In the genomic region with DNA sequence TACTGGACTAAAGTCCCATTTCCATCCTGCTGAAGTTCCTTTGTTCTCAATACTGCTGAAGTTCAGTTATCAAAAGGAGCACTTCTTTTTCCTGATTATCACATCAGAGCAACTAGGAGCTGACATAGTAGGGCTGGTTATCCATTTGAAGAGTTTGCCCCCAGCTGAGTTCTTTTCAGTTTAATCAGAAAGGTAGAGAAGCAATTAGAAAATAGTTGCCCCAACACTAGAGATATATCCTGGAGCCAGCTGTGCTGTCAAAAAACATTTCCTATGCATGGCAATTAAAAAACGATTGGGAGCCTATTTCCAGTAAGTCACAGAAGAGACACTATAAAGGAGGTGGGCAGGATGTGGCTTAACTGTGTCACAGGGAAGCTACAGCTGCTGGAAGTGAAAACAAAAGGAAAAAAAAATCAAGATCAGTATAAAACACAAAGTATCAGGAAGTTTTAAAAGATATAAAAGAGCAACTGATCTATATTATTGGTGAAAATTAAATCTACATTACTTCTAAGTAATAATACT, we compare ENCODE assay signal across 2 cellular contexts.
TF ChIP-seq lines count a peak whose summit lies in the region.

No MANE protein-coding gene starts in this region.

TF ChIP-seq in WTC11, 78 proteins besides CTCF, POLR2A, EP300 and RAD21 (continued from another document):
- TF ChIP-seq USF1 (CRISPR knock-in tag; IDR thresholded peaks at IDR 0.05) = no peak
- TF ChIP-seq, protein P1, sequence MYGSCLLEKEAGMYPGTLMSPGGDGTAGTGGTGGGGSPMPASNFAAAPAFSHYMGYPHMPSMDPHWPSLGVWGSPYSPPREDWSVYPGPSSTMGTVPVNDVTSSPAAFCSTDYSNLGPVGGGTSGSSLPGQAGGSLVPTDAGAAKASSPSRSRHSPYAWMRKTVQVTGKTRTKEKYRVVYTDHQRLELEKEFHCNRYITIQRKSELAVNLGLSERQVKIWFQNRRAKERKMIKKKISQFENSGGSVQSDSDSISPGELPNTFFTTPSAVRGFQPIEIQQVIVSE (CRISPR knock-in tag; IDR thresholded peaks at IDR 0.05; ENCODE audit: borderline replicate concordance) = no peak
- TF ChIP-seq HMGA2 (CRISPR knock-in tag; IDR thresholded peaks at IDR 0.05) = no peak
- no peak for TF ChIP-seq ELF4 (CRISPR knock-in tag; IDR thresholded peaks at IDR 0.05; ENCODE audit: low read depth)
- no peak for TF ChIP-seq ZNF416 (CRISPR knock-in tag; IDR thresholded peaks at IDR 0.05)
- TF ChIP-seq, protein P2, sequence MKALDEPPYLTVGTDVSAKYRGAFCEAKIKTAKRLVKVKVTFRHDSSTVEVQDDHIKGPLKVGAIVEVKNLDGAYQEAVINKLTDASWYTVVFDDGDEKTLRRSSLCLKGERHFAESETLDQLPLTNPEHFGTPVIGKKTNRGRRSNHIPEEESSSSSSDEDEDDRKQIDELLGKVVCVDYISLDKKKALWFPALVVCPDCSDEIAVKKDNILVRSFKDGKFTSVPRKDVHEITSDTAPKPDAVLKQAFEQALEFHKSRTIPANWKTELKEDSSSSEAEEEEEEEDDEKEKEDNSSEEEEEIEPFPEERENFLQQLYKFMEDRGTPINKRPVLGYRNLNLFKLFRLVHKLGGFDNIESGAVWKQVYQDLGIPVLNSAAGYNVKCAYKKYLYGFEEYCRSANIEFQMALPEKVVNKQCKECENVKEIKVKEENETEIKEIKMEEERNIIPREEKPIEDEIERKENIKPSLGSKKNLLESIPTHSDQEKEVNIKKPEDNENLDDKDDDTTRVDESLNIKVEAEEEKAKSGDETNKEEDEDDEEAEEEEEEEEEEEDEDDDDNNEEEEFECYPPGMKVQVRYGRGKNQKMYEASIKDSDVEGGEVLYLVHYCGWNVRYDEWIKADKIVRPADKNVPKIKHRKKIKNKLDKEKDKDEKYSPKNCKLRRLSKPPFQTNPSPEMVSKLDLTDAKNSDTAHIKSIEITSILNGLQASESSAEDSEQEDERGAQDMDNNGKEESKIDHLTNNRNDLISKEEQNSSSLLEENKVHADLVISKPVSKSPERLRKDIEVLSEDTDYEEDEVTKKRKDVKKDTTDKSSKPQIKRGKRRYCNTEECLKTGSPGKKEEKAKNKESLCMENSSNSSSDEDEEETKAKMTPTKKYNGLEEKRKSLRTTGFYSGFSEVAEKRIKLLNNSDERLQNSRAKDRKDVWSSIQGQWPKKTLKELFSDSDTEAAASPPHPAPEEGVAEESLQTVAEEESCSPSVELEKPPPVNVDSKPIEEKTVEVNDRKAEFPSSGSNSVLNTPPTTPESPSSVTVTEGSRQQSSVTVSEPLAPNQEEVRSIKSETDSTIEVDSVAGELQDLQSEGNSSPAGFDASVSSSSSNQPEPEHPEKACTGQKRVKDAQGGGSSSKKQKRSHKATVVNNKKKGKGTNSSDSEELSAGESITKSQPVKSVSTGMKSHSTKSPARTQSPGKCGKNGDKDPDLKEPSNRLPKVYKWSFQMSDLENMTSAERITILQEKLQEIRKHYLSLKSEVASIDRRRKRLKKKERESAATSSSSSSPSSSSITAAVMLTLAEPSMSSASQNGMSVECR (CRISPR knock-in tag; IDR thresholded peaks at IDR 0.05; ENCODE audit: borderline replicate concordance) = no peak
- TF ChIP-seq NFE2L1 (CRISPR knock-in tag; IDR thresholded peaks at IDR 0.05) = no peak
- TF ChIP-seq ZNF263 (CRISPR knock-in tag; IDR thresholded peaks at IDR 0.05; ENCODE audit: low read depth) = no peak
- TF ChIP-seq MAX (CRISPR knock-in tag; IDR thresholded peaks at IDR 0.05) = no peak
- TF ChIP-seq ATF1 (CRISPR knock-in tag; IDR thresholded peaks at IDR 0.05) = no peak
- no peak for TF ChIP-seq ZNF425 (CRISPR knock-in tag; conservative IDR thresholded peaks at IDR 0.05)
- 0 out of 2 replicates have a peak, but pooled peaks have one; percentile 20 for TF ChIP-seq SP1 (CRISPR knock-in tag; conservative IDR thresholded peaks at IDR 0.05)

TF ChIP-seq in SK-N-SH treated with all-trans-retinoic acid at 6 μM for 48 hours, 23 proteins besides CTCF, POLR2A, EP300 and RAD21 (continued from another document):
- no peak for TF ChIP-seq PATZ1 (CRISPR knock-in tag; IDR thresholded peaks at IDR 0.05; ENCODE audit: borderline replicate concordance)
- no peak for TF ChIP-seq RARB (CRISPR knock-in tag; IDR thresholded peaks at IDR 0.05)
- no peak for TF ChIP-seq TOX (CRISPR knock-in tag; IDR thresholded peaks at IDR 0.05; ENCODE audit: borderline replicate concordance)
- no peak for TF ChIP-seq ZNF8 (CRISPR knock-in tag; IDR thresholded peaks at IDR 0.05)
- TF ChIP-seq ESRRG (CRISPR knock-in tag; IDR thresholded peaks at IDR 0.05) = no peak
TF ChIP-seq in SK-N-SH treated with all-trans-retinoic acid at 6 μM for 48 hours: peak in this region for 0.
